8 cellular contexts compared by ENCODE assay signal in genomic region chr1:15584489-15585363, GRCh38. TPM values are rescaled to one million over a fixed set of nuclear protein-coding genes. Genes with fewer than 3 reads are reported as not detected.
DNase-seq lines count a peak whose midpoint lies in the region; ATAC-seq and TF ChIP-seq lines count a peak whose summit lies in the region.

TSS of gene AGMAT (minus strand) at chr1:15585051. CDS start at chr1:15584967, 84 bp downstream.

- H3K9ac ChIP-seq in SK-N-SH, result no peak within 1 kb of the TSS

- H3K36me3 ChIP-seq in SK-N-SH (replicated peaks in 1 of 2; ENCODE audit: control insufficient read depth in 1 of 2, insufficient read depth in 2 of 2, low read length in 1 of 2), result no peaks in the 10 kb centered on the region

- H3K27me3 Mint-ChIP-seq in activated naive CD8-positive, alpha-beta T cell treated with anti-CD3 and anti-CD28 coated beads, Interleukin-2, amount 10 ng/mL, durations not matched to agents 7 days and 5 days, result no peaks in the 10 kb centered on the region

- peak within 1 kb of the TSS; percentile 63; the same call in 1 of the 2 replicates for H2AFZ ChIP-seq in SK-N-SH (ENCODE audit: low read depth)

- no peaks in the 10 kb centered on the region for H3F3A ChIP-seq in SK-N-SH (replicated peaks; ENCODE audit: insufficient read depth)

- peaks cover 23% of the 10 kb centered on the region for H3K36me3 Mint-ChIP-seq in activated naive CD8-positive, alpha-beta T cell treated with anti-CD3 and anti-CD28 coated beads, Interleukin-2, amount 10 ng/mL, durations not matched to agents 7 days and 5 days

- no peaks in the 10 kb centered on the region for H3K79me2 ChIP-seq in SK-N-SH (ENCODE audit: insufficient read depth)

- no peaks in the 10 kb centered on the region for H3K9me3 Mint-ChIP-seq in activated naive CD8-positive, alpha-beta T cell treated with anti-CD3 and anti-CD28 coated beads, Interleukin-2, amount 10 ng/mL, durations not matched to agents 7 days and 5 days

- POLR2A ChIA-PET in SK-N-SH (lab: Yijun Ruan, JAX), result no interaction called here
- POLR2A ChIA-PET in activated naive CD8-positive, alpha-beta T cell treated with anti-CD3 and anti-CD28 coated beads, Interleukin-2, amount 10 ng/mL, durations not matched to agents 7 days and 5 days (lab: Charles Lee), result interaction anchor here (0.6 to 0.9 kb wide), 4 partner anchors 10 to 59 kb away, joined by 3 read pairs; no protein-coding TSS in a partner anchor

- WGBS in SK-N-SH (ENCODE audit: low lambda C conversion rate), result 38% methylated on average over 27 of the region's 68 CpGs

- peaks cover 11% of the 10 kb centered on the region for H3K4me1 Mint-ChIP-seq in activated naive CD8-positive, alpha-beta T cell treated with anti-CD3 and anti-CD28 coated beads, Interleukin-2, amount 10 ng/mL, durations not matched to agents 7 days and 5 days

- H3K4me3 ChIP-seq in GM08714 (ENCODE audit: low read length), result peak within 1 kb of the TSS; percentile 59; the same call in 1 of the 2 replicates
- H3K4me3 ChIP-seq in SK-N-SH (ENCODE audit: low read depth in 2 of 2, low read length in 1 of 2), result peak within 1 kb of the TSS in 1 of 2 experiments; percentile 32; a peak in 2 of 4 replicates
- peak within 1 kb of the TSS; percentile 45 for H3K4me3 ChIP-seq in iPS-11a (ENCODE audit: low read depth, low read length)

- DNase-seq in SK-N-SH, result peak; percentile 84
- peak; percentile 78 for DNase-seq in activated naive CD8-positive, alpha-beta T cell treated with anti-CD3 and anti-CD28 coated beads, Interleukin-2, amount 10 ng/mL, durations not matched to agents 7 days and 5 days
- peak; percentile 51 to 54 (median 54) for DNase-seq in stimulated activated CD4-positive, alpha-beta T cell treated with anti-CD3 and anti-CD28 coated beads, Interleukin-12 subunit alpha, Interleukin-12 subunit beta, amount 100 ng/mL, for 48 hours (ENCODE audit: low read depth in 2 of 3, low spot score in 1 of 3)
- DNase-seq in medulla oblongata (ENCODE audit: extremely low spot score), result no peak
- no peak for DNase-seq in kidney glomerular epithelial cell (lab: John Stamatoyannopoulos, UW)

- TF ChIP-seq CTCF in SK-N-SH (IDR thresholded peaks at IDR 0.05), result peak; percentile 27; the same call in 1 of the 2 replicates

- H3K27ac Mint-ChIP-seq in activated naive CD8-positive, alpha-beta T cell treated with anti-CD3 and anti-CD28 coated beads, Interleukin-2, amount 10 ng/mL, durations not matched to agents 7 days and 5 days, result peak within 1 kb of the TSS; percentile 82

- no peaks in the 10 kb centered on the region for H3K9me3 ChIP-seq in SK-N-SH

- no peak within 1 kb of the TSS for H3K27ac ChIP-seq in SK-N-SH (ENCODE audit: low read depth in 2 of 2, low read length in 1 of 2)

- H4K20me1 ChIP-seq in SK-N-SH (ENCODE audit: insufficient read depth), result no peaks in the 10 kb centered on the region

- peak; percentile 72 for ATAC-seq in HG02798 (IDR thresholded peaks at IDR 0.05; ENCODE audit: poor library complexity, unreplicated experiment)
- ATAC-seq in activated naive CD8-positive, alpha-beta T cell treated with anti-CD3 and anti-CD28 coated beads, Interleukin-2, amount 10 ng/mL, durations not matched to agents 7 days and 5 days (ENCODE audit: low read depth), result peak; percentile 83

- no peaks in the 10 kb centered on the region for H3K4me1 ChIP-seq in SK-N-SH (ENCODE audit: control insufficient read depth in 1 of 2, insufficient read depth in 2 of 2, low read depth in 1 of 2, low read length in 1 of 2)

- no peaks in the 10 kb centered on the region for H3K27me3 ChIP-seq in SK-N-SH (ENCODE audit: insufficient read depth)

- peak within 1 kb of the TSS; percentile 55; the same call in 1 of the 2 replicates for H3K4me2 ChIP-seq in SK-N-SH

- TF ChIP-seq RAD21 in SK-N-SH (IDR thresholded peaks at IDR 0.05; ENCODE audit: low read length), result no peak

- no peak for TF ChIP-seq EP300 in SK-N-SH (IDR thresholded peaks at IDR 0.05; ENCODE audit: borderline replicate concordance in 1 of 2, low read depth in 1 of 2, low read length in 1 of 2)

- no peaks in the 10 kb centered on the region for H3K9me2 ChIP-seq in SK-N-SH

- CTCF ChIA-PET in SK-N-SH (lab: Yijun Ruan, JAX), result interaction anchor here (0.7 to 1.9 kb wide), 3 partner anchors 14 to 157 kb away, joined by 4 to 7 read pairs (median 6); no protein-coding TSS in a partner anchor

- peak within 1 kb of the TSS; percentile 80 for H3K4me3 Mint-ChIP-seq in activated naive CD8-positive, alpha-beta T cell treated with anti-CD3 and anti-CD28 coated beads, Interleukin-2, amount 10 ng/mL, durations not matched to agents 7 days and 5 days

TF ChIP-seq in SK-N-SH, 30 proteins besides CTCF, POLR2A, EP300 and RAD21:
- TF ChIP-seq GATA2 (CRISPR knock-in tag; IDR thresholded peaks at IDR 0.05) (no peak), FOXJ3 (CRISPR knock-in tag; IDR thresholded peaks at IDR 0.05) (no peak), POLR2AphosphoS5 (IDR thresholded peaks at IDR 0.05; ENCODE audit: low read depth, low read length) (no peak), MXI1 (IDR thresholded peaks at IDR 0.05; ENCODE audit: low read depth, low read length) (peak; percentile 61), MAX (IDR thresholded peaks at IDR 0.05; ENCODE audit: low read depth) (0 out of 2 replicates have a peak, but pooled peaks have one; percentile 20)

RNA-seq across cellular contexts. Expression of gene AGMAT, which starts in this region (rescaled TPM):
- polyA plus RNA-seq in SK-N-SH (2012; rRNA removed), result 0.60 and 0.66 TPM in 2 replicates
- 0.41 and 0.68 TPM in 2 replicates for polyA plus RNA-seq in SK-N-SH (2012; cell fraction: cytosol; rRNA removed)
- 0.23 and 0.28 TPM in 2 replicates for polyA plus RNA-seq in SK-N-SH (2012; cell fraction: nucleus; rRNA removed)
- 1 to 10 TPM; 7.6 to 8.0 TPM for total RNA-seq in activated naive CD8-positive, alpha-beta T cell treated with anti-CD3 and anti-CD28 coated beads, Interleukin-2, amount 10 ng/mL, durations not matched to agents 7 days and 5 days

Comparison
In these comparisons a context has a peak if more than half of its experiments do, and no peak if none do; other contexts are left out.
1. Peak in DNase-seq and H3K4me2 ChIP-seq in SK-N-SH; RNA of the gene not detected or under 1 TPM.
2. DNase-seq: peak in activated naive CD8-positive, alpha-beta T cell treated with anti-CD3 and anti-CD28 coated beads, Interleukin-2, amount 10 ng/mL, durations not matched to agents 7 days and 5 days (single experiment) and stimulated activated CD4-positive, alpha-beta T cell treated with anti-CD3 and anti-CD28 coated beads, Interleukin-12 subunit alpha, Interleukin-12 subunit beta, amount 100 ng/mL, for 48 hours (3 of 3); none in medulla oblongata (single experiment) and kidney glomerular epithelial cell (single experiment).